Comparison of ENCODE assay signal across 1 cellular context in the genomic region with DNA sequence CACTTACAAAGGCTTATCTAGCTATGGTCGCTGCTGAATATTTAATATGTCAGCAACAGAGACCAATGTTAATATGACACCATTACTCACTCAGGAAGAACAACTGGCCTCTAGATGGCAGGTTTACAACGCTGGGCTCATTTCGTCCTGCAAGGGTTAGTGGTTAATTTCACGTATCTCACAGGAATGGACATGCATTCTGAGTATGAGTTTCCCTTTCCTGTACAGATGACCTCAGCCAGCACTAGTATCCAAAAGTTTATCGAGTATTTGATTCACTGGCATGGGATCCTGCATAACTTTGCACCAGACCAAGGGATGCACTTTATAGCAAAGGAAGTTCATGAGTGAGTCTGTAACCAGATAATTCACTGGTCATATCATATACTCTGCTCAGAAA.
TF ChIP-seq lines count a peak whose summit lies in the region.

No MANE protein-coding gene starts in this region.

TF ChIP-seq in K562, 482 proteins besides CTCF, POLR2A, EP300 and RAD21 (continued from another document):
- TF ChIP-seq, protein P1, sequence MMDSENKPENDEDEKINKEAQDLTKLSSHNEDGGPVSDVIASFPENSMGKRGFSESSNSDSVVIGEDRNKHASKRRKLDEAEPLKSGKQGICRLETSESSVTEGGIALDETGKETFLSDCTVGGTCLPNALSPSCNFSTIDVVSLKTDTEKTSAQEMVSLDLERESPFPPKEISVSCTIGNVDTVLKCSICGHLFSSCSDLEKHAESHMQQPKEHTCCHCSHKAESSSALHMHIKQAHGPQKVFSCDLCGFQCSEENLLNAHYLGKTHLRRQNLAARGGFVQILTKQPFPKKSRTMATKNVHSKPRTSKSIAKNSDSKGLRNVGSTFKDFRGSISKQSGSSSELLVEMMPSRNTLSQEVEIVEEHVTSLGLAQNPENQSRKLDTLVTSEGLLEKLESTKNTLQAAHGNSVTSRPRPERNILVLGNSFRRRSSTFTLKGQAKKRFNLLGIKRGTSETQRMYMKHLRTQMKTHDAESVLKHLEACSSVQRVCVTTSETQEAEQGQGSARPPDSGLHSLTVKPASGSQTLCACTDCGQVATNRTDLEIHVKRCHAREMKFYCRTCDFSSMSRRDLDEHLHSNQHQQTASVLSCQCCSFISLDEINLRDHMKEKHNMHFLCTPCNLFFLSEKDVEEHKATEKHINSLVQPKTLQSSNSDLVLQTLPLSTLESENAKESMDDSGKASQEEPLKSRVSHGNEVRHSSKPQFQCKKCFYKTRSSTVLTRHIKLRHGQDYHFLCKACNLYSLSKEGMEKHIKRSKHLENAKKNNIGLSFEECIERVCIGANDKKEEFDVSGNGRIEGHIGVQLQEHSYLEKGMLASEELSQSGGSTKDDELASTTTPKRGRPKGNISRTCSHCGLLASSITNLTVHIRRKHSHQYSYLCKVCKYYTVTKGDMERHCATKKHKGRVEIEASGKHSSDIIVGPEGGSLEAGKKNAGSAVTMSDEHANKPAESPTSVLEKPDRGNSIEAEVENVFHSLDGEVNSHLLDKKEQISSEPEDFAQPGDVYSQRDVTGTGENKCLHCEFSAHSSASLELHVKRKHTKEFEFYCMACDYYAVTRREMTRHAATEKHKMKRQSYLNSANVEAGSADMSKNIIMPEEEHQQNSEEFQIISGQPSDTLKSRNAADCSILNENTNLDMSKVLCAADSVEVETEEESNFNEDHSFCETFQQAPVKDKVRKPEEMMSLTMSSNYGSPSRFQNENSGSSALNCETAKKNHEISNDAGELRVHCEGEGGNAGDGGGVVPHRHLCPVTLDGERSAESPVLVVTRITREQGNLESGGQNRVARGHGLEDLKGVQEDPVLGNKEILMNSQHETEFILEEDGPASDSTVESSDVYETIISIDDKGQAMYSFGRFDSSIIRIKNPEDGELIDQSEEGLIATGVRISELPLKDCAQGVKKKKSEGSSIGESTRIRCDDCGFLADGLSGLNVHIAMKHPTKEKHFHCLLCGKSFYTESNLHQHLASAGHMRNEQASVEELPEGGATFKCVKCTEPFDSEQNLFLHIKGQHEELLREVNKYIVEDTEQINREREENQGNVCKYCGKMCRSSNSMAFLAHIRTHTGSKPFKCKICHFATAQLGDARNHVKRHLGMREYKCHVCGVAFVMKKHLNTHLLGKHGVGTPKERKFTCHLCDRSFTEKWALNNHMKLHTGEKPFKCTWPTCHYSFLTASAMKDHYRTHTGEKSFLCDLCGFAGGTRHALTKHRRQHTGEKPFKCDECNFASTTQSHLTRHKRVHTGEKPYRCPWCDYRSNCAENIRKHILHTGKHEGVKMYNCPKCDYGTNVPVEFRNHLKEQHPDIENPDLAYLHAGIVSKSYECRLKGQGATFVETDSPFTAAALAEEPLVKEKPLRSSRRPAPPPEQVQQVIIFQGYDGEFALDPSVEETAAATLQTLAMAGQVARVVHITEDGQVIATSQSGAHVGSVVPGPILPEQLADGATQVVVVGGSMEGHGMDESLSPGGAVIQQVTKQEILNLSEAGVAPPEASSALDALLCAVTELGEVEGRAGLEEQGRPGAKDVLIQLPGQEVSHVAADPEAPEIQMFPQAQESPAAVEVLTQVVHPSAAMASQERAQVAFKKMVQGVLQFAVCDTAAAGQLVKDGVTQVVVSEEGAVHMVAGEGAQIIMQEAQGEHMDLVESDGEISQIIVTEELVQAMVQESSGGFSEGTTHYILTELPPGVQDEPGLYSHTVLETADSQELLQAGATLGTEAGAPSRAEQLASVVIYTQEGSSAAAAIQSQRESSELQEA (IDR thresholded peaks at IDR 0.05; ENCODE audit: low read depth): no peak
- TF ChIP-seq CHD2 (IDR thresholded peaks at IDR 0.05; ENCODE audit: low read depth, low read length): no peak
- TF ChIP-seq, protein P2, sequence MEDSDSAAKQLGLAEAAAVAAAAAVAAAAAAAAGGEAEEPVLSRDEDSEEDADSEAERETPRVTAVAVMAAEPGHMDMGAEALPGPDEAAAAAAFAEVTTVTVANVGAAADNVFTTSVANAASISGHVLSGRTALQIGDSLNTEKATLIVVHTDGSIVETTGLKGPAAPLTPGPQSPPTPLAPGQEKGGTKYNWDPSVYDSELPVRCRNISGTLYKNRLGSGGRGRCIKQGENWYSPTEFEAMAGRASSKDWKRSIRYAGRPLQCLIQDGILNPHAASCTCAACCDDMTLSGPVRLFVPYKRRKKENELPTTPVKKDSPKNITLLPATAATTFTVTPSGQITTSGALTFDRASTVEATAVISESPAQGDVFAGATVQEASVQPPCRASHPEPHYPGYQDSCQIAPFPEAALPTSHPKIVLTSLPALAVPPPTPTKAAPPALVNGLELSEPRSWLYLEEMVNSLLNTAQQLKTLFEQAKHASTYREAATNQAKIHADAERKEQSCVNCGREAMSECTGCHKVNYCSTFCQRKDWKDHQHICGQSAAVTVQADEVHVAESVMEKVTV (CRISPR knock-in tag; IDR thresholded peaks at IDR 0.05): peak; percentile 46; the same call in 1 of the 2 replicates
- TF ChIP-seq, protein P3, sequence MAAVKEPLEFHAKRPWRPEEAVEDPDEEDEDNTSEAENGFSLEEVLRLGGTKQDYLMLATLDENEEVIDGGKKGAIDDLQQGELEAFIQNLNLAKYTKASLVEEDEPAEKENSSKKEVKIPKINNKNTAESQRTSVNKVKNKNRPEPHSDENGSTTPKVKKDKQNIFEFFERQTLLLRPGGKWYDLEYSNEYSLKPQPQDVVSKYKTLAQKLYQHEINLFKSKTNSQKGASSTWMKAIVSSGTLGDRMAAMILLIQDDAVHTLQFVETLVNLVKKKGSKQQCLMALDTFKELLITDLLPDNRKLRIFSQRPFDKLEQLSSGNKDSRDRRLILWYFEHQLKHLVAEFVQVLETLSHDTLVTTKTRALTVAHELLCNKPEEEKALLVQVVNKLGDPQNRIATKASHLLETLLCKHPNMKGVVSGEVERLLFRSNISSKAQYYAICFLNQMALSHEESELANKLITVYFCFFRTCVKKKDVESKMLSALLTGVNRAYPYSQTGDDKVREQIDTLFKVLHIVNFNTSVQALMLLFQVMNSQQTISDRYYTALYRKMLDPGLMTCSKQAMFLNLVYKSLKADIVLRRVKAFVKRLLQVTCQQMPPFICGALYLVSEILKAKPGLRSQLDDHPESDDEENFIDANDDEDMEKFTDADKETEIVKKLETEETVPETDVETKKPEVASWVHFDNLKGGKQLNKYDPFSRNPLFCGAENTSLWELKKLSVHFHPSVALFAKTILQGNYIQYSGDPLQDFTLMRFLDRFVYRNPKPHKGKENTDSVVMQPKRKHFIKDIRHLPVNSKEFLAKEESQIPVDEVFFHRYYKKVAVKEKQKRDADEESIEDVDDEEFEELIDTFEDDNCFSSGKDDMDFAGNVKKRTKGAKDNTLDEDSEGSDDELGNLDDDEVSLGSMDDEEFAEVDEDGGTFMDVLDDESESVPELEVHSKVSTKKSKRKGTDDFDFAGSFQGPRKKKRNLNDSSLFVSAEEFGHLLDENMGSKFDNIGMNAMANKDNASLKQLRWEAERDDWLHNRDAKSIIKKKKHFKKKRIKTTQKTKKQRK (IDR thresholded peaks at IDR 0.05; ENCODE audit: borderline replicate concordance, low read depth, low read length): no peak
